24 cellular contexts compared by ENCODE assay signal in the genomic region with DNA sequence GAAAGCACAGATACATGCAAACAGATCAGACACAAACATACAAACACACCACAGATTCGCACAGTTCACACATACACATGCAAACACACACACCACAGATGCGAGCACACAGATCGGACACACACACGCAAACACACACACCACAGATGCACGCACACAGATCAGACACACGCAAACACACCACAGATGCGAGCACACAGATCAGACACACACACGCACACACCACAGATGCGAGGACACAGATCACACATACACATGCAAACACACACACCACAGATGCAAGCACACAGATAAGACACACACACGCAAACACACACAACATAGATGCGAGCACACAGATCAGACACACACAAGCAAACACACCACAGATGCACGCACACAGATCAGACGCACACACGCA.
A peak's percentile ranks its signal among the peaks of the same experiment; 100 is the strongest.
DNase-seq lines count a peak whose midpoint lies in the region; ATAC-seq and TF ChIP-seq lines count a peak whose summit lies in the region.
"Had no signal": no experiment of that assay in that cellular context is flagged by ENCODE, and none has a peak within 500 bp of the region (broad histone marks: within the 10 kb centered on the region; RNA-seq: fewer than 3 reads in every experiment).

No MANE protein-coding gene starts in this region.

- peak overlapping the region; percentile 94 for H4K91ac ChIP-seq in neuronal stem cell (ENCODE audit: low read depth, low read length, poor library complexity)

- POLR2A ChIA-PET in Panc1 (lab: Charles Lee), result no interaction called here

- CTCF ChIA-PET in Panc1 (lab: Charles Lee), result interaction anchor here (0.8 kb wide), 1 partner anchor 44 kb away, joined by 4 read pairs; no protein-coding TSS in a partner anchor

- no peaks in the 10 kb centered on the region for H3K4me1 Mint-ChIP-seq in activated T-helper 17 cell treated with anti-CD3 and anti-CD28 coated beads, Interleukin-2, amount 50 U/mL, for 72 hours
- H3K4me1 Mint-ChIP-seq: IgD-negative memory B cell had no signal

- WGBS in neuronal stem cell (ENCODE audit: extremely low coverage in 2 of 2, insufficient read length in 2 of 2, insufficient replicate concordance in 1 of 2), 2 donors, result no CpG with 5 or more reads among the region's 14 CpGs
- 93 to 98% (median 96%) methylated on average over 14 of the region's 14 CpGs for WGBS in spleen, 5 donors

- BruUV-seq in Panc1 (replicated peaks; lab: Mats Ljungman, UMichigan), result no TSS peak

- H3K9me3 Mint-ChIP-seq in activated T-helper 17 cell treated with anti-CD3 and anti-CD28 coated beads, Interleukin-2, amount 50 U/mL, for 72 hours, result no peaks in the 10 kb centered on the region
- H3K9me3 Mint-ChIP-seq: HFFc6 had no signal

- H3K27ac ChIP-seq in Panc1 (ENCODE audit: low read length) (peak overlapping the region; percentile 94), neuronal stem cell (replicated peaks; ENCODE audit: low read length) (no peak overlapping the region), spleen (no peak overlapping the region)
- H3K27ac ChIP-seq: 22Rv1, KMS-11, SK-N-MC had no signal

- no peak for TF ChIP-seq POLR2A in spleen (IDR thresholded peaks at IDR 0.05)

- H3K27me3 ChIP-seq in Panc1 (ENCODE audit: control insufficient read depth, insufficient read depth, low read length) (no peaks in the 10 kb centered on the region), neuronal stem cell (ENCODE audit: control insufficient read depth in 3 of 3, insufficient read depth in 3 of 3, low read depth in 1 of 3, low read length in 3 of 3) (no peaks in the 10 kb centered on the region), spleen (replicated peaks in 1 of 7) (peaks cover 0 to 26% (median 0%) of the 10 kb centered on the region in 7 donors), H7 (ENCODE audit: control insufficient read depth, insufficient read depth, low read length) (no peaks in the 10 kb centered on the region)
- H3K27me3 ChIP-seq: BE2C had no signal

- H3K4me3 Mint-ChIP-seq in activated T-helper 17 cell treated with anti-CD3 and anti-CD28 coated beads, Interleukin-2, amount 50 U/mL, for 72 hours, result no peak overlapping the region
- H3K4me3 Mint-ChIP-seq: CD4-positive, CD25-positive, alpha-beta regulatory T cell; HFFc6; IgD-negative memory B cell had no signal

- H2BK12ac ChIP-seq in neuronal stem cell (ENCODE audit: low read length), result peak overlapping the region; percentile 94

- H2AK5ac ChIP-seq in neuronal stem cell (ENCODE audit: low read depth, low read length), result peak overlapping the region; percentile 38

- peak overlapping the region; percentile 43 for H4K8ac ChIP-seq in neuronal stem cell (ENCODE audit: low read depth, low read length)

- H3K36me3 ChIP-seq in Panc1 (ENCODE audit: control insufficient read depth, insufficient read depth, low read length), result no peaks in the 10 kb centered on the region
- H3K36me3 ChIP-seq in neuronal stem cell (replicated peaks in 1 of 2; ENCODE audit: control insufficient read depth in 2 of 2, insufficient read depth in 2 of 2, low read length in 2 of 2), result no peaks in the 10 kb centered on the region
- H3K36me3 ChIP-seq in spleen, result no peaks in the 10 kb centered on the region
- no peaks in the 10 kb centered on the region; the same call in 1 of the 2 replicates for H3K36me3 ChIP-seq in H7 (replicated peaks; ENCODE audit: control insufficient read depth, insufficient read depth, low read length)
- H3K36me3 ChIP-seq: BE2C, HAP-1 had no signal

- H3K4me1 ChIP-seq in Panc1 (ENCODE audit: control insufficient read depth, insufficient read depth, low read length), result peaks cover 53% of the 10 kb centered on the region
- peaks cover 5 to 25% of the 10 kb centered on the region in 2 donors for H3K4me1 ChIP-seq in neuronal stem cell (ENCODE audit: control insufficient read depth in 2 of 2, insufficient read depth in 1 of 2, low read depth in 1 of 2, low read length in 2 of 2)
- peaks cover 0 to 21% (median 4%) of the 10 kb centered on the region in 6 donors for H3K4me1 ChIP-seq in spleen
- H3K4me1 ChIP-seq: HAP-1 had no signal

- no peak overlapping the region for H3K27ac Mint-ChIP-seq in activated T-helper 17 cell treated with anti-CD3 and anti-CD28 coated beads, Interleukin-2, amount 50 U/mL, for 72 hours
- H3K27ac Mint-ChIP-seq: CD4-positive, CD25-positive, alpha-beta regulatory T cell; HFFc6; IgD-negative memory B cell had no signal

- intact Hi-C loops in Panc1 (cut with micrococcal nuclease; ENCODE audit: unreplicated experiment) (no loop called here), spleen (cut with DNase I; ENCODE audit: low total_unique reads) (loop anchor here (10.0 kb wide), 1 partner anchor 150 kb away; a partner anchor contains a TSS)

- peak; percentile 13 for DNase-seq in activated effector memory CD4-positive, alpha-beta T cell treated with anti-CD3 and anti-CD28 coated beads, Interleukin-2, amount 50 U/mL, for 16 hours
- no peak for DNase-seq in activated effector memory CD4-positive, alpha-beta T cell treated with Interleukin-2 at 50 U/mL for 16 hours
- no peak for DNase-seq in Panc1 (ENCODE audit: low read depth, low spot score)
- DNase-seq in neuronal stem cell (ENCODE audit: low spot score), result no peak
- no peak for DNase-seq in spleen
- DNase-seq in H7, result no peak
- DNase-seq: BE2C; CD4-positive, CD25-positive, alpha-beta regulatory T cell; DMS153; DND-41; HFFc6; NCI-H1048; NCI-H1417; NCI-H1694; NCI-H2029 treated with DMSO at 0.1 percent for 48 hours; NCI-H2227 treated with DMSO at 0.1 percent for 48 hours; NCI-H69; SHP77 treated with DMSO at 0.1 percent for 48 hours had no signal

- H3K14ac ChIP-seq in neuronal stem cell (ENCODE audit: low read length), result peak overlapping the region; percentile 39

- peak overlapping the region; percentile 29 for H2BK120ac ChIP-seq in neuronal stem cell (ENCODE audit: low read depth, low read length)

- H3K9me3 ChIP-seq in Panc1 (ENCODE audit: control insufficient read depth, insufficient read depth, low read depth, low read length) (no peaks in the 10 kb centered on the region), neuronal stem cell (replicated peaks in 1 of 2; ENCODE audit: control insufficient read depth in 2 of 2, insufficient read depth in 1 of 2, low read depth in 1 of 2, low read length in 2 of 2) (peaks cover 0 to 9% of the 10 kb centered on the region in 2 donors), spleen (no peaks in the 10 kb centered on the region)
- H3K9me3 ChIP-seq: BE2C, HAP-1 had no signal

- H2BK5ac ChIP-seq in neuronal stem cell (ENCODE audit: low read length), result peak overlapping the region; percentile 59

- peak overlapping the region; percentile 17 for H3K9ac ChIP-seq in neuronal stem cell (ENCODE audit: low read depth, low read length, poor library complexity)
- H3K9ac ChIP-seq: KMS-11 had no signal

- H3K79me1 ChIP-seq in neuronal stem cell (ENCODE audit: low read depth, low read length), result no peaks in the 10 kb centered on the region

- TF ChIP-seq CTCF in Panc1 (IDR thresholded peaks at IDR 0.05) (no peak), spleen (IDR thresholded peaks at IDR 0.05 in 8 of 11, conservative IDR thresholded peaks at IDR 0.05 in 3 of 11) (no peak)

- no peaks in the 10 kb centered on the region for H3K36me3 Mint-ChIP-seq in activated T-helper 17 cell treated with anti-CD3 and anti-CD28 coated beads, Interleukin-2, amount 50 U/mL, for 72 hours (ENCODE audit: low read depth)
- H3K36me3 Mint-ChIP-seq: CD4-positive, CD25-positive, alpha-beta regulatory T cell; IgD-negative memory B cell had no signal

- no peak for ATAC-seq in Panc1
- no peak for ATAC-seq in activated T-helper 17 cell treated with anti-CD3 and anti-CD28 coated beads, Interleukin-2, amount 50 U/mL, for 72 hours (replicated peaks)

- H2BK15ac ChIP-seq in neuronal stem cell (ENCODE audit: low read length), result peak overlapping the region; percentile 19

- H3K4me2 ChIP-seq in neuronal stem cell (ENCODE audit: insufficient read depth, low read length, poor library complexity, severe bottlenecking), result no peak overlapping the region
- H3K4me2 ChIP-seq: KMS-11 had no signal

- H3K18ac ChIP-seq in neuronal stem cell (ENCODE audit: low read length), result peak overlapping the region; percentile 93

- H3K27me3 Mint-ChIP-seq in activated T-helper 17 cell treated with anti-CD3 and anti-CD28 coated beads, Interleukin-2, amount 50 U/mL, for 72 hours, result peaks cover 7% of the 10 kb centered on the region
- H3K27me3 Mint-ChIP-seq: CD4-positive, CD25-positive, alpha-beta regulatory T cell had no signal

- H2AFZ ChIP-seq in neuronal stem cell (ENCODE audit: low read length), result no peak overlapping the region

- in situ Hi-C loops in Panc1 (cut with HindIII; ENCODE audit: low pct_unique_long_range_greater_than_20kb, low sequenced_read_pairs), result no loop called here

- peak overlapping the region; percentile 38 for H3K23ac ChIP-seq in neuronal stem cell (ENCODE audit: low read depth, low read length, poor library complexity)

- no peak overlapping the region for H3K4ac ChIP-seq in neuronal stem cell (ENCODE audit: low read length)

- H3K4me3 ChIP-seq in Panc1 (ENCODE audit: low read depth in 2 of 2, low read length in 2 of 2) (no peak overlapping the region), neuronal stem cell (ENCODE audit: low read length in 2 of 2) (peak overlapping the region in 1 of 2 donors; percentile 68), spleen (no peak overlapping the region), H7 (ENCODE audit: insufficient read depth, low read depth, low read length) (no peak overlapping the region)
- H3K4me3 ChIP-seq: HAP-1, SK-N-MC had no signal
